In genomic region chr10:97040706-97041105, GRCh38 we compare ENCODE assay signal across 28 cellular contexts.
"Had no signal": no experiment of that assay in that cellular context is flagged by ENCODE, and none has a peak within 500 bp of the region (broad histone marks: within the 10 kb centered on the region; RNA-seq: fewer than 3 reads in every experiment).

No MANE protein-coding gene starts in this region.

- FAIRE-seq: urothelium cell line had no signal

- H3K36me3 ChIP-seq: stomach, suprapubic skin, thoracic aorta, thyroid gland, tibial artery, tibial nerve, transverse colon, upper lobe of left lung, upper lobe of right lung, uterus, vagina had no signal

- H3K9me3 Mint-ChIP-seq: stimulated activated effector memory CD8-positive, alpha-beta T cell treated with anti-CD3 and anti-CD28 coated beads, Interleukin-12 subunit alpha, Interleukin-12 subunit beta, amount 100 ng/mL, for 72 hours; stimulated activated memory B cell treated with anti-CD40 and anti-IgM and Interleukin-4, amounts not matched to agents 10 μg/mL and 1 μg/mL and 100 μg/mL, for 72 hours; stimulated activated naive B cell treated with anti-CD40 and anti-IgM and Interleukin-4, amounts not matched to agents 10 μg/mL and 1 μg/mL and 100 μg/mL, for 72 hours; stimulated activated naive CD8-positive, alpha-beta T cell treated with anti-CD3 and anti-CD28 coated beads, Interleukin-15, amount 100 ng/mL, for 72 hours; stimulated activated naive CD8-positive, alpha-beta T cell treated with anti-CD3 and anti-CD28 coated beads, Interleukin-15, Interleukin-2, amounts not matched to agents 100 ng/mL and 50 ng/mL, for 24 hours; type B pancreatic cell had no signal

- H3K36me3 Mint-ChIP-seq: stimulated activated effector memory CD8-positive, alpha-beta T cell treated with anti-CD3 and anti-CD28 coated beads, Interleukin-12 subunit alpha, Interleukin-12 subunit beta, amount 100 ng/mL, for 72 hours; stimulated activated memory B cell treated with anti-CD40 and anti-IgM and Interleukin-4, amounts not matched to agents 10 μg/mL and 1 μg/mL and 100 μg/mL, for 72 hours; stimulated activated naive B cell treated with anti-CD40 and anti-IgM and Interleukin-4, amounts not matched to agents 10 μg/mL and 1 μg/mL and 100 μg/mL, for 72 hours; type B pancreatic cell had no signal

- H3K27me3 ChIP-seq: stomach, testis, thyroid gland, tibial artery, tibial nerve, upper lobe of left lung, upper lobe of right lung, uterus, vagina had no signal

- H3K4me1 ChIP-seq: uterus had no signal

- H3K9me3 ChIP-seq: suprapubic skin, testis, thoracic aorta, thyroid gland, tibial artery, transverse colon, upper lobe of left lung, upper lobe of right lung, uterus, vagina had no signal

- DNase-seq: stimulated activated CD4-positive, alpha-beta T cell treated with anti-CD3 and anti-CD28 coated beads, Interleukin-2, amount 100 ng/mL, for 48 hours; stimulated activated CD4-positive, alpha-beta T cell treated with anti-CD3 and anti-CD28 coated beads, Interleukin-4, amount 100 ng/mL, for 1 hour; stimulated activated CD4-positive, alpha-beta T cell treated with anti-CD3 and anti-CD28 coated beads, Interleukin-4, amount 100 ng/mL, for 24 hours; stimulated activated CD4-positive, alpha-beta T cell treated with anti-CD3 and anti-CD28 coated beads, Interleukin-4, amount 100 ng/mL, for 4 hours; stimulated activated CD8-positive, alpha-beta memory T cell treated with anti-CD3 and anti-CD28 coated beads, Interleukin-4, amount 100 ng/mL, for 48 hours; stimulated activated naive B cell treated with anti-CD40 and anti-IgM and Interleukin-4, amounts not matched to agents 10 μg/mL and 1 μg/mL and 100 μg/mL, for 72 hours; stimulated activated naive CD4-positive, alpha-beta T cell; stimulated activated naive CD4-positive, alpha-beta T cell treated with Interleukin-2 at 50 U/mL for 16 hours; stimulated activated naive CD8-positive, alpha-beta T cell treated with anti-CD3 and anti-CD28 coated beads, Interleukin-15, amount 100 ng/mL, for 72 hours; stimulated activated naive CD8-positive, alpha-beta T cell treated with anti-CD3 and anti-CD28 coated beads, Interleukin-15, Interleukin-2, amounts not matched to agents 100 U/mL and 50 U/mL, for 24 hours; stomach; substantia nigra; testis; thyroid gland; tibial artery; transverse colon; upper lobe of right lung; uterus had no signal

- H3K27ac Mint-ChIP-seq: stimulated activated effector memory CD8-positive, alpha-beta T cell treated with anti-CD3 and anti-CD28 coated beads, Interleukin-12 subunit alpha, Interleukin-12 subunit beta, amount 100 ng/mL, for 72 hours; stimulated activated memory B cell treated with anti-CD40 and anti-IgM and Interleukin-4, amounts not matched to agents 10 μg/mL and 1 μg/mL and 100 μg/mL, for 72 hours; stimulated activated naive B cell treated with anti-CD40 and anti-IgM and Interleukin-4, amounts not matched to agents 10 μg/mL and 1 μg/mL and 100 μg/mL, for 72 hours; stimulated activated naive CD8-positive, alpha-beta T cell treated with anti-CD3 and anti-CD28 coated beads, Interleukin-15, amount 100 ng/mL, for 72 hours; stimulated activated naive CD8-positive, alpha-beta T cell treated with anti-CD3 and anti-CD28 coated beads, Interleukin-15, Interleukin-2, amounts not matched to agents 100 ng/mL and 50 ng/mL, for 24 hours; type B pancreatic cell had no signal

- H3K4me3 ChIP-seq: stomach, suprapubic skin, testis, thoracic aorta, thyroid gland, tibial artery, tibial nerve, transverse colon, upper lobe of left lung, upper lobe of right lung, uterus, vagina had no signal

- H3K4me3 Mint-ChIP-seq: stimulated activated effector memory CD8-positive, alpha-beta T cell treated with anti-CD3 and anti-CD28 coated beads, Interleukin-12 subunit alpha, Interleukin-12 subunit beta, amount 100 ng/mL, for 72 hours; stimulated activated memory B cell treated with anti-CD40 and anti-IgM and Interleukin-4, amounts not matched to agents 10 μg/mL and 1 μg/mL and 100 μg/mL, for 72 hours; stimulated activated naive B cell treated with anti-CD40 and anti-IgM and Interleukin-4, amounts not matched to agents 10 μg/mL and 1 μg/mL and 100 μg/mL, for 72 hours; stimulated activated naive CD8-positive, alpha-beta T cell treated with anti-CD3 and anti-CD28 coated beads, Interleukin-15, amount 100 ng/mL, for 72 hours; stimulated activated naive CD8-positive, alpha-beta T cell treated with anti-CD3 and anti-CD28 coated beads, Interleukin-15, Interleukin-2, amounts not matched to agents 100 ng/mL and 50 ng/mL, for 24 hours; type B pancreatic cell had no signal

- H3K27ac ChIP-seq: stomach, suprapubic skin, testis, thoracic aorta, thyroid gland, tibial artery, tibial nerve, transverse colon, upper lobe of left lung, upper lobe of right lung, uterus, vagina had no signal

- ATAC-seq: stimulated activated effector memory CD8-positive, alpha-beta T cell treated with anti-CD3 and anti-CD28 coated beads, Interleukin-12 subunit alpha, Interleukin-12 subunit beta, amount 100 ng/mL, for 72 hours; stimulated activated memory B cell treated with anti-CD40 and anti-IgM and Interleukin-4, amounts not matched to agents 10 μg/mL and 1 μg/mL and 100 μg/mL, for 72 hours; stimulated activated naive B cell treated with anti-CD40 and anti-IgM and Interleukin-4, amounts not matched to agents 10 μg/mL and 1 μg/mL and 100 μg/mL, for 72 hours; stimulated activated naive CD8-positive, alpha-beta T cell treated with anti-CD3 and anti-CD28 coated beads, Interleukin-15, amount 100 ng/mL, for 72 hours; stimulated activated naive CD8-positive, alpha-beta T cell treated with anti-CD3 and anti-CD28 coated beads, Interleukin-15, Interleukin-2, amounts not matched to agents 100 U/mL and 50 U/mL, for 24 hours; upper lobe of right lung had no signal
